9 cellular contexts compared by ENCODE assay signal in the genomic region with DNA sequence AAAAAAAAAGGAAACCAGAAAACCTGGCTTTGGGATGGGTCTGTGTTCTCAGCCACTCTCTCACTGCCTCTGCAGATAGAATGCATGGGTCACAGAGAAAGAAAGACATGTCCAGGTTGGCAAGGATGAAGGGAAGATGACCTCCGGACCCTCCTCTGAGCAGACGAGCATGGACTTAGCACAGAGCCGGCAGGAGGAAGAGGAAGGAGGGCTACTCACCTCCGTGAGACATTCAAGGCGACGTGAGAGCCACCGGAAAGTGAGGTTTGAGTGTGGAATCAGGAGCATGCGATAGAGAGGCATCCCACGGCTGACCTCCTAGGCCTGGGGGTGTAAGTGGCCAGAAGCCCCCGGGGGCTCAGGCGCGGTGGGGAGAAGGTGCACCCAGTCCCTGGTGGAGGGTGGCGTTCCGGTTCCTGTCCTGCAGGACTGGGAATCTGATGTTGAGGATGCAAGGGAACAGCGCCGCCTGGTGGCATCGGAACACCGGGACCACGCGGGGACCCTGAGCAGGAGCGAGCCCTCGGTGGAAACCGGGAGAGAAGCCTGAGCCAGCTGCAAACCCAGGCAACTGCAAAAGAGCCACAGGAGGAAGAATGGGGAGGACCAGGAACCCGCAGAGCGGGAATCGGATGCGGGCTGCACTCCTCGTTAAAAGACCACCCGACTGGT. TPM values are rescaled to one million over a fixed set of nuclear protein-coding genes. Genes with fewer than 3 reads are reported as not detected.
DNase-seq lines count a peak whose midpoint lies in the region; ATAC-seq, FAIRE-seq and TF ChIP-seq lines count a peak whose summit lies in the region.
"Not testable (repeated sequence)": the region's sequence is repeated elsewhere in the genome, so short reads cannot be mapped to it uniquely, and the experiment has no call there.
"Had no signal": no experiment of that assay in that cellular context is flagged by ENCODE, and none has a peak within 500 bp of the region (broad histone marks: within the 10 kb centered on the region; RNA-seq: fewer than 3 reads in every experiment).

No MANE protein-coding gene starts in this region.

- H3F3A ChIP-seq in PC-3 (ENCODE audit: low read length, unreplicated experiment) = not testable (repeated sequence)

- H2AFZ ChIP-seq in PC-3 (ENCODE audit: low read length) = not testable (repeated sequence)

- not testable (repeated sequence) for H3K9me2 ChIP-seq in PC-3 (replicated peaks; ENCODE audit: low read length)

- not testable (repeated sequence) for H3K27me3 ChIP-seq in PC-3 (ENCODE audit: low read length); heart left ventricle; upper lobe of right lung

- CTCF ChIA-PET in A549 (lab: Yijun Ruan, JAX); PC-3 (lab: Charles Lee); activated CD4-positive, alpha-beta T cell treated with anti-CD3 and anti-CD28 coated beads for 36 hours (lab: Charles Lee): not testable (repeated sequence)

- H3K79me2 ChIP-seq in PC-3 (ENCODE audit: low read length) = not testable (repeated sequence)

- POLR2A ChIA-PET in A549 (lab: Yijun Ruan, JAX); PC-3 (lab: Charles Lee; ENCODE audit: unreplicated experiment); activated CD4-positive, alpha-beta T cell treated with anti-CD3 and anti-CD28 coated beads for 36 hours (lab: Charles Lee): not testable (repeated sequence)

- not testable (repeated sequence) for FAIRE-seq in A549 (lab: Jason Lieb, UNC)

- H3K9ac ChIP-seq in PC-3 (ENCODE audit: low read length) = not testable (repeated sequence)

- H3K27ac Mint-ChIP-seq in activated CD4-positive, alpha-beta T cell treated with anti-CD3 and anti-CD28 coated beads for 36 hours = not testable (repeated sequence)

- not testable (repeated sequence) for H3K4me3 ChIP-seq in A549; PC-3 (ENCODE audit: low read length); heart left ventricle; mucosa of descending colon; upper lobe of right lung

- ATAC-seq in A549 (peak; percentile 93 to 99), PC-3 (peak; percentile 97), esophagus mucosa (peak; percentile 24), heart left ventricle (peak in 3 of 4 donors; percentile 48 to 56 (median 50)), left lobe of liver (peak; percentile 46), mucosa of descending colon (peak; percentile 74), upper lobe of right lung (peak; percentile 56)
- ATAC-seq in activated CD4-positive, alpha-beta T cell treated with anti-CD3 and anti-CD28 coated beads for 36 hours = peak; percentile 26

- H3K4me2 ChIP-seq in A549; PC-3 (ENCODE audit: low read length): not testable (repeated sequence)

- not testable (repeated sequence) for H3K4me1 Mint-ChIP-seq in activated CD4-positive, alpha-beta T cell treated with anti-CD3 and anti-CD28 coated beads for 36 hours

- not testable (repeated sequence) for H4K20me1 ChIP-seq in PC-3 (ENCODE audit: low read length)

- H3K36me3 Mint-ChIP-seq in activated CD4-positive, alpha-beta T cell treated with anti-CD3 and anti-CD28 coated beads for 36 hours (ENCODE audit: low read depth) = not testable (repeated sequence)

- intact Hi-C loops in PC-3 (cut with micrococcal nuclease); activated CD4-positive, alpha-beta T cell treated with anti-CD3 and anti-CD28 coated beads for 36 hours (cut with DNase I, micrococcal nuclease); heart left ventricle (cut with DNase I); mucosa of descending colon (cut with DNase I, micrococcal nuclease); upper lobe of right lung (cut with DNase I): not testable (repeated sequence)

- not testable (repeated sequence) for H3K27ac ChIP-seq in A549; PC-3 (ENCODE audit: low read length); heart left ventricle; upper lobe of right lung

- not testable (repeated sequence) for TF ChIP-seq CTCF in A549 (IDR thresholded peaks at IDR 0.05); PC-3 (conservative IDR thresholded peaks at IDR 0.05; ENCODE audit: low read depth, low read length); heart left ventricle (IDR thresholded peaks at IDR 0.05); mucosa of descending colon (IDR thresholded peaks at IDR 0.05); upper lobe of right lung (IDR thresholded peaks at IDR 0.05)

- TF ChIP-seq EP300 in A549 (IDR thresholded peaks at IDR 0.05) = not testable (repeated sequence)

- not testable (repeated sequence) for H3K4me3 Mint-ChIP-seq in activated CD4-positive, alpha-beta T cell treated with anti-CD3 and anti-CD28 coated beads for 36 hours

- H3K4me1 ChIP-seq in A549; PC-3 (ENCODE audit: insufficient read depth, low read length); heart left ventricle; mucosa of descending colon (ENCODE audit: low read depth); upper lobe of right lung: not testable (repeated sequence)

- WGBS in A549 (ENCODE audit: missing lambda C conversion rate) = no CpG with 5 or more reads among the region's 29 CpGs
- WGBS in heart left ventricle, 4 donors = no CpG with 5 or more reads among the region's 29 CpGs

- TF ChIP-seq POLR2A in A549 (IDR thresholded peaks at IDR 0.05; ENCODE audit: low read length); heart left ventricle (IDR thresholded peaks at IDR 0.05): not testable (repeated sequence)

- H3K36me3 ChIP-seq in PC-3 (ENCODE audit: low read depth, low read length); heart left ventricle; mucosa of descending colon (ENCODE audit: low read depth); upper lobe of right lung: not testable (repeated sequence)

- TF ChIP-seq RAD21 in A549 (conservative IDR thresholded peaks at IDR 0.05 in 1 of 2, IDR thresholded peaks at IDR 0.05 in 1 of 2) = not testable (repeated sequence)

- DNase-seq in A549 (ENCODE audit: low read depth in 1 of 2, low spot score in 1 of 2); PC-3; activated CD4-positive, alpha-beta T cell treated with anti-CD3 and anti-CD28 coated beads for 36 hours; heart left ventricle; left lobe of liver (ENCODE audit: low spot score); mucosa of descending colon; upper lobe of right lung: not testable (repeated sequence)

- BruUV-seq in PC-3 (replicated peaks; lab: Mats Ljungman, UMichigan) = not testable (repeated sequence)

- H3K9me3 Mint-ChIP-seq in activated CD4-positive, alpha-beta T cell treated with anti-CD3 and anti-CD28 coated beads for 36 hours (ENCODE audit: low read depth) = not testable (repeated sequence)

- not testable (repeated sequence) for H3K27me3 Mint-ChIP-seq in activated CD4-positive, alpha-beta T cell treated with anti-CD3 and anti-CD28 coated beads for 36 hours

- H3K9me3 ChIP-seq in A549; PC-3 (ENCODE audit: low read length); heart left ventricle; mucosa of descending colon; upper lobe of right lung: not testable (repeated sequence)

RNA-seq across cellular contexts. Expression of gene CPZ, which starts 32.2 kb away (rescaled TPM):
- polyA plus RNA-seq in A549 (2011; rRNA removed) (0.09 and 0.19 TPM in 2 replicates), A549 (2017; fragmentation: RNase III; extraction: RNeasy Plus Mini Kit Qiagen cat#74134 plus additional on column Dnase treatment) (0.09 to 0.33 TPM (median 0.21 TPM) in 3 replicates), heart left ventricle (under 1 TPM; 0.23 to 0.26 TPM)
- polyA plus RNA-seq in A549 (2012; cell fraction: cytosol; rRNA removed) = 0.21 and 0.22 TPM in 2 replicates
- 0.48 and 0.95 TPM in 2 replicates for polyA plus RNA-seq in A549 (2012; cell fraction: nucleus; rRNA removed)
- not detected in 2 replicates for polyA minus RNA-seq in A549 (2011; rRNA and poly(A)+ RNA removed)
- total RNA-seq in PC-3 (2014; rRNA removed) (21.7 and 27.9 TPM in 2 replicates), esophagus mucosa (0.80 TPM), heart left ventricle (1 to 10 TPM in 1 of 9 donors, under 1 TPM in 6, not detected in 2; 0.13 to 4.8 (median 0.29) TPM), left lobe of liver (0.45 TPM), mucosa of descending colon (1 to 10 TPM in 1 of 3 donors, under 1 TPM in 2; 0.63 to 2.6 (median 0.81) TPM), upper lobe of right lung (6.7 TPM)
- not detected for total RNA-seq in activated CD4-positive, alpha-beta T cell treated with anti-CD3 and anti-CD28 coated beads for 36 hours
- total RNA-seq: CD8-positive, alpha-beta memory T cell had no signal
- polyA plus RNA-seq: CD8-positive, alpha-beta memory T cell had no signal

RNA-seq across cellular contexts. Expression of gene GPR78, which starts 44.5 kb away (rescaled TPM):
- not detected in 2 replicates for polyA plus RNA-seq in A549 (2011; rRNA removed)
- polyA plus RNA-seq in A549 (2012; cell fraction: cytosol; rRNA removed) = 0.01 and 0.09 TPM in 2 replicates
- polyA plus RNA-seq in A549 (2012; cell fraction: nucleus; rRNA removed) = 0.55 and 0.59 TPM in 2 replicates
- polyA plus RNA-seq in A549 (2017; fragmentation: RNase III; extraction: RNeasy Plus Mini Kit Qiagen cat#74134 plus additional on column Dnase treatment) = 0.09 to 0.18 TPM (median 0.17 TPM) in 3 replicates
- not detected in 2 replicates for polyA minus RNA-seq in A549 (2011; rRNA and poly(A)+ RNA removed)
- total RNA-seq in PC-3 (2014; rRNA removed) = 2.0 and 2.4 TPM in 2 replicates
- not detected for total RNA-seq in activated CD4-positive, alpha-beta T cell treated with anti-CD3 and anti-CD28 coated beads for 36 hours
- total RNA-seq in esophagus mucosa = 6.4 TPM
- total RNA-seq in heart left ventricle = under 1 TPM in 1 of 9 donors, not detected in 8; 0.11 TPM
- polyA plus RNA-seq in heart left ventricle = not detected
- total RNA-seq in left lobe of liver = not detected
- total RNA-seq in mucosa of descending colon = under 1 TPM in 1 of 3 donors, not detected in 2; 0.19 TPM
- total RNA-seq in upper lobe of right lung = 0.23 TPM
- total RNA-seq: CD8-positive, alpha-beta memory T cell had no signal
- polyA plus RNA-seq: CD8-positive, alpha-beta memory T cell had no signal

Comparison
In these comparisons a context has a peak if more than half of its experiments do, and no peak if none do; other contexts are left out.
1. ATAC-seq: peak in every context shown above with its lines; median percentile 97 in PC-3; 96 in A549; 74 in mucosa of descending colon; 56 in upper lobe of right lung; 50 in heart left ventricle; 46 in left lobe of liver; 26 in activated CD4-positive, alpha-beta T cell treated with anti-CD3 and anti-CD28 coated beads for 36 hours; 24 in esophagus mucosa.